Comparison of ENCODE assay signal across 8 cellular contexts in genomic region chr20:32031007-32031958, GRCh38. TPM values are rescaled to one million over a fixed set of nuclear protein-coding genes. Genes with fewer than 3 reads are reported as not detected.
DNase-seq lines count a peak whose midpoint lies in the region; ATAC-seq and TF ChIP-seq lines count a peak whose summit lies in the region.

No MANE protein-coding gene starts in this region.

- peak; percentile 94 for TF ChIP-seq CTCF in GM12873 (IDR thresholded peaks at IDR 0.05; ENCODE audit: insufficient read depth, low read depth, low read length, missing control alignments)

- peak; percentile 69 for DNase-seq in NCI-H146 treated with DMSO at 0.1 percent for 48 hours (lab: John Stamatoyannopoulos, UW; ENCODE audit: unreplicated experiment)
- peak in 28 of 34 experiments; percentile 19 to 59 (median 44) for DNase-seq in T-cell
- DNase-seq in amygdala (lab: John Stamatoyannopoulos, UW), result peak in 39 of 56 donors; percentile 12 to 71 (median 37)
- DNase-seq in left cardiac atrium, result peak; percentile 86
- peak; percentile 36 for DNase-seq in pulmonary artery endothelial cell (ENCODE audit: low read depth, low spot score)

- ATAC-seq in T-cell (replicated peaks in 1 of 4) (peak; percentile 70 to 73 (median 72)), left cardiac atrium (peak; percentile 90 to 91), HG03139 (IDR thresholded peaks at IDR 0.05; ENCODE audit: unreplicated experiment) (no peak), GM19351 (IDR thresholded peaks at IDR 0.05; ENCODE audit: unreplicated experiment) (no peak)

- peak overlapping the region; percentile 9 to 37 (median 28) for H3K4me3 Mint-ChIP-seq in T-cell

- peaks cover 15 to 34% of the 10 kb centered on the region in 2 donors for H3K27me3 Mint-ChIP-seq in T-cell

- no peaks in the 10 kb centered on the region for H3K36me3 Mint-ChIP-seq in T-cell

- peaks cover 0 to 2% (median 0%) of the 10 kb centered on the region in 3 donors for H3K4me1 Mint-ChIP-seq in T-cell

- CTCF ChIA-PET in T-cell (lab: Charles Lee), result interaction anchor here (0.6 to 3.0 kb wide), 10 partner anchors 9 to 209 kb away, joined by 3 to 9 read pairs (median 3); no protein-coding TSS in a partner anchor

- POLR2A ChIA-PET in T-cell (lab: Charles Lee), result no interaction called here

- no peak overlapping the region for H3K27ac Mint-ChIP-seq in T-cell

- intact Hi-C loops in left cardiac atrium (cut with DNase I), result loop anchor here (2.0 to 10.0 kb wide), 4 partner anchors 176 to 209 kb away; no protein-coding TSS in a partner anchor

- no peaks in the 10 kb centered on the region for H3K9me3 Mint-ChIP-seq in T-cell

RNA-seq across cellular contexts. Expression of gene HCK, which starts 20.8 kb away (rescaled TPM):
- total RNA-seq in T-cell, result 1 to 10 TPM in 1 of 5 donors, under 1 TPM in 4; 0.29 to 1.5 (median 0.73) TPM
- total RNA-seq in left cardiac atrium, result 10 to 100 TPM; 11.1 to 14.1 TPM
- not detected in 2 replicates for total RNA-seq in pulmonary artery endothelial cell

RNA-seq across cellular contexts. Expression of gene CCM2L, which starts 21.0 kb away (rescaled TPM):
- total RNA-seq in T-cell (not detected), left cardiac atrium (1 to 10 TPM; 7.2 to 7.8 TPM), pulmonary artery endothelial cell (6.4 and 10.3 TPM in 2 replicates)

Comparison
In these comparisons a context has a peak if more than half of its experiments do, and no peak if none do; other contexts are left out.
1. DNase-seq: peak in every context shown above with its lines; median percentile 86 in left cardiac atrium; 69 in NCI-H146 treated with DMSO at 0.1 percent for 48 hours; 44 in T-cell; 37 in amygdala; 36 in pulmonary artery endothelial cell.
2. ATAC-seq: peak in T-cell (4 of 4) and left cardiac atrium (2 of 2); none in HG03139 (single experiment) and GM19351 (single experiment).
3. RNA of gene HCK, which starts 20.8 kb away (total RNA-seq): 11.1 to 14.1 TPM in left cardiac atrium; 0.29 to 1.5 TPM in T-cell and not detected in pulmonary artery endothelial cell; every median in the first group is over 4 times any median in the second.